Comparison of ENCODE assay signal across 1 cellular context in genomic region chr2:53520630-53520940, GRCh38.
TF ChIP-seq lines count a peak whose summit lies in the region.

No MANE protein-coding gene starts in this region.

TF ChIP-seq in H1, 55 proteins besides CTCF, POLR2A, EP300 and RAD21 (continued from another document):
- TF ChIP-seq KDM4A (IDR thresholded peaks at IDR 0.05; ENCODE audit: low read depth, low read length, severe bottlenecking): no peak
- TF ChIP-seq NANOG (IDR thresholded peaks at IDR 0.05; ENCODE audit: insufficient read depth, low read depth, low read length, poor library complexity, severe bottlenecking): no peak
- no peak for TF ChIP-seq GABPA (IDR thresholded peaks at IDR 0.05; ENCODE audit: borderline replicate concordance, insufficient read depth, low read length)
- TF ChIP-seq MAFK (IDR thresholded peaks at IDR 0.05; ENCODE audit: low read depth, low read length): no peak
- no peak for TF ChIP-seq GTF2F1 (IDR thresholded peaks at IDR 0.05; ENCODE audit: borderline replicate concordance, low read depth, low read length)
- no peak; the same call in 1 of the 2 replicates for TF ChIP-seq JUND (IDR thresholded peaks at IDR 0.05; ENCODE audit: low read length)
- TF ChIP-seq EZH2 (IDR thresholded peaks at IDR 0.05; ENCODE audit: low read depth, low read length, severe bottlenecking): no peak
- TF ChIP-seq TBP (IDR thresholded peaks at IDR 0.05; ENCODE audit: low read depth, low read length): no peak
